In the genomic region with DNA sequence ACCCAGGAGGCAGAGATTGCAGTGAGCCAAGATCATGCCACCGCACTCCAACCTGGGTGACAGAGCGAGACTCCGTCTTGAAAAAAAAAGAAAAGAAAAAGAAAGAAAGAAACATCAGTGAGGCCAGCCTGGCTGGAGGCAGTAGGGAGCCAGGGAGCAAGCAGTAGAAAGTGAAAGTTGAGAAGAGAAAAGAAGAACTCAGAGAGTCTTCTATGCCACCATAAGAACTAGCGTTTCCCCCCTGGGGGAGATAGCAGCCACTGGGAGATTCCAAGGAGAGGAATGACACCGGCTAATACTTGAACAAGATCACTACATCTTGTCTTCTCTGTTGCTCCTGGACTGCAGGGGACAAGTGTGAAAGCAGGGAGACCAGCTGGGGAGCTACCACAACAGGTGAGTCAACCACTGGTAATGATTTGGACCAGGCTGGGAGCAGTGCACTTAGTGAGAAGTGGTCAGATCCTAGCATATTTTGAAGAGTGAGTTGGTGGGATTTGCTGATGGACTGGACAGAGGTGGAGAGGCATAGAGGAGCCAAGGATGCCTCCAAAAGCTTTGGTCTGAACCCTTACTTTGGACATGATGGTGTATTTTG, we compare ENCODE assay signal across 19 cellular contexts. TPM values are rescaled to one million over a fixed set of nuclear protein-coding genes. Genes with fewer than 3 reads are reported as not detected.
DNase-seq lines count a peak whose midpoint lies in the region; ATAC-seq and TF ChIP-seq lines count a peak whose summit lies in the region.
"Had no signal": no experiment of that assay in that cellular context is flagged by ENCODE, and none has a peak within 500 bp of the region (broad histone marks: within the 10 kb centered on the region; RNA-seq: fewer than 3 reads in every experiment).

No MANE protein-coding gene starts in this region.

- POLR2A ChIA-PET in HEK293T (lab: Yijun Ruan, JAX) = no interaction called here

- no peaks in the 10 kb centered on the region for H3K27me3 ChIP-seq in hepatocyte
- H3K27me3 ChIP-seq: adrenal gland, esophagus squamous epithelium had no signal

- peaks cover 2% of the 10 kb centered on the region for H3K36me3 Mint-ChIP-seq in activated CD8-positive, alpha-beta memory T cell treated with anti-CD3 and anti-CD28 coated beads, Interleukin-2, amount 10 ng/mL, durations not matched to agents 7 days and 5 days

- no peaks in the 10 kb centered on the region for H3K9me3 ChIP-seq in hepatocyte (ENCODE audit: low read depth)
- H3K9me3 ChIP-seq: adrenal gland, esophagus squamous epithelium, thoracic aorta had no signal

- H3K4me3 ChIP-seq in hepatocyte = no peak overlapping the region
- H3K4me3 ChIP-seq: adrenal gland, esophagus squamous epithelium, SK-N-MC, thoracic aorta had no signal

- H3K27me3 Mint-ChIP-seq in activated CD8-positive, alpha-beta memory T cell treated with anti-CD3 and anti-CD28 coated beads, Interleukin-2, amount 10 ng/mL, durations not matched to agents 7 days and 5 days = no peaks in the 10 kb centered on the region

- CTCF ChIA-PET in activated CD8-positive, alpha-beta memory T cell treated with anti-CD3 and anti-CD28 coated beads, Interleukin-2, amount 10 ng/mL, durations not matched to agents 7 days and 5 days (lab: Charles Lee) = no interaction called here
- CTCF ChIA-PET in HEK293T (lab: Yijun Ruan, JAX) = no interaction called here

- no peak for TF ChIP-seq CTCF in hepatocyte (IDR thresholded peaks at IDR 0.05; ENCODE audit: poor library complexity)

- H3K4me1 ChIP-seq in hepatocyte (ENCODE audit: insufficient read depth) = no peaks in the 10 kb centered on the region
- H3K4me1 ChIP-seq: adrenal gland had no signal

- H3K9me2 ChIP-seq in hepatocyte (replicated peaks; ENCODE audit: insufficient read depth) = no peaks in the 10 kb centered on the region

- no peak overlapping the region for H3K27ac ChIP-seq in hepatocyte
- H3K27ac ChIP-seq: esophagus squamous epithelium, SK-N-MC, thoracic aorta, WERI-Rb-1 had no signal

- H2AFZ ChIP-seq in hepatocyte = no peak overlapping the region

- no peak overlapping the region for H3K27ac Mint-ChIP-seq in activated CD8-positive, alpha-beta memory T cell treated with anti-CD3 and anti-CD28 coated beads, Interleukin-2, amount 10 ng/mL, durations not matched to agents 7 days and 5 days

- H3K4me2 ChIP-seq in hepatocyte = no peak overlapping the region

- no peaks in the 10 kb centered on the region for H3K36me3 ChIP-seq in hepatocyte (replicated peaks; ENCODE audit: insufficient read depth, low read depth)
- H3K36me3 ChIP-seq: thoracic aorta, WERI-Rb-1 had no signal

- H3K9me3 Mint-ChIP-seq in activated CD8-positive, alpha-beta memory T cell treated with anti-CD3 and anti-CD28 coated beads, Interleukin-2, amount 10 ng/mL, durations not matched to agents 7 days and 5 days (ENCODE audit: low read depth) = no peaks in the 10 kb centered on the region

- H4K20me1 ChIP-seq in hepatocyte (ENCODE audit: insufficient read depth, poor library complexity, severe bottlenecking) = no peaks in the 10 kb centered on the region

- peak; percentile 27 for DNase-seq in activated CD8-positive, alpha-beta memory T cell treated with anti-CD3 and anti-CD28 coated beads, Interleukin-2, amount 10 ng/mL, durations not matched to agents 7 days and 5 days
- DNase-seq in activated CD8-positive, alpha-beta memory T cell treated with anti-CD3 and anti-CD28 coated beads for 24 hours = no peak
- DNase-seq in NCI-H2227 (lab: John Stamatoyannopoulos, UW; ENCODE audit: unreplicated experiment) = no peak
- DNase-seq in hepatocyte (ENCODE audit: low spot score) = no peak
- DNase-seq in SW 1271 (lab: John Stamatoyannopoulos, UW) = no peak
- DNase-seq in HEK293T (ENCODE audit: extremely low spot score) = no peak
- DNase-seq: 8988T, Calu3, esophagus squamous epithelium, mesendoderm, NCI-H1436, nucleus accumbens, WERI-Rb-1 had no signal

- WGBS in hepatocyte (ENCODE audit: low lambda C conversion rate, missing lambda C conversion rate) = 94% methylated on average over 5 of the region's 5 CpGs

- no peaks in the 10 kb centered on the region for H3K79me2 ChIP-seq in hepatocyte

- no peak for ATAC-seq in activated CD8-positive, alpha-beta memory T cell treated with anti-CD3 and anti-CD28 coated beads, Interleukin-2, amount 10 ng/mL, durations not matched to agents 7 days and 5 days
- ATAC-seq in GM21619 (IDR thresholded peaks at IDR 0.05; ENCODE audit: unreplicated experiment) = peak; percentile 58
- peak; percentile 75 for ATAC-seq in HG03432 (IDR thresholded peaks at IDR 0.05; ENCODE audit: unreplicated experiment)
- ATAC-seq: HepG2 had no signal

- H3K4me3 Mint-ChIP-seq in activated CD8-positive, alpha-beta memory T cell treated with anti-CD3 and anti-CD28 coated beads, Interleukin-2, amount 10 ng/mL, durations not matched to agents 7 days and 5 days = no peak overlapping the region

- H3K4me1 Mint-ChIP-seq in activated CD8-positive, alpha-beta memory T cell treated with anti-CD3 and anti-CD28 coated beads, Interleukin-2, amount 10 ng/mL, durations not matched to agents 7 days and 5 days = no peaks in the 10 kb centered on the region

TF ChIP-seq in HEK293T, 16 proteins besides CTCF, POLR2A, EP300 and RAD21:
- TF ChIP-seq BHLHE40 (IDR thresholded peaks at IDR 0.05; ENCODE audit: borderline replicate concordance) (no peak), ARNT (IDR thresholded peaks at IDR 0.05) (no peak), TARDBP (IDR thresholded peaks at IDR 0.05) (no peak), NFRKB (IDR thresholded peaks at IDR 0.05) (no peak), CTBP1 (IDR thresholded peaks at IDR 0.05; ENCODE audit: borderline replicate concordance) (no peak), ELF4 (IDR thresholded peaks at IDR 0.05) (no peak), FOXM1 (IDR thresholded peaks at IDR 0.05; ENCODE audit: borderline replicate concordance) (no peak)
- TF ChIP-seq, protein P1, sequence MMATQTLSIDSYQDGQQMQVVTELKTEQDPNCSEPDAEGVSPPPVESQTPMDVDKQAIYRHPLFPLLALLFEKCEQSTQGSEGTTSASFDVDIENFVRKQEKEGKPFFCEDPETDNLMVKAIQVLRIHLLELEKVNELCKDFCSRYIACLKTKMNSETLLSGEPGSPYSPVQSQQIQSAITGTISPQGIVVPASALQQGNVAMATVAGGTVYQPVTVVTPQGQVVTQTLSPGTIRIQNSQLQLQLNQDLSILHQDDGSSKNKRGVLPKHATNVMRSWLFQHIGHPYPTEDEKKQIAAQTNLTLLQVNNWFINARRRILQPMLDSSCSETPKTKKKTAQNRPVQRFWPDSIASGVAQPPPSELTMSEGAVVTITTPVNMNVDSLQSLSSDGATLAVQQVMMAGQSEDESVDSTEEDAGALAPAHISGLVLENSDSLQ (IDR thresholded peaks at IDR 0.05) = no peak

RNA-seq across cellular contexts. Expression of a gene that starts 33.4 kb away (rescaled TPM):
- 1 to 10 TPM; 1.4 to 3.8 TPM for total RNA-seq in activated CD8-positive, alpha-beta memory T cell treated with anti-CD3 and anti-CD28 coated beads, Interleukin-2, amount 10 ng/mL, durations not matched to agents 7 days and 5 days
- total RNA-seq in hepatocyte = 2.7 and 6.2 TPM in 2 replicates
- 7.1 and 7.8 TPM in 2 replicates for polyA plus RNA-seq in hepatocyte
